Comparison of ENCODE assay signal across 8 cellular contexts in genomic region chr11:72848846-72849466, GRCh38. TPM values are rescaled to one million over a fixed set of nuclear protein-coding genes. Genes with fewer than 3 reads are reported as not detected.
DNase-seq lines count a peak whose midpoint lies in the region; ATAC-seq and TF ChIP-seq lines count a peak whose summit lies in the region.

No MANE protein-coding gene starts in this region.

- H3K4me3 Mint-ChIP-seq in chondrocyte (ENCODE audit: unreplicated experiment) = no peak overlapping the region
- H3K4me3 Mint-ChIP-seq in mesothelial cell of epicardium = no peak overlapping the region

- H3K27me3 Mint-ChIP-seq in chondrocyte (ENCODE audit: low read depth) (no peaks in the 10 kb centered on the region), mesothelial cell of epicardium (ENCODE audit: low read depth) (no peaks in the 10 kb centered on the region)

- no peak for ATAC-seq in GM21717 (IDR thresholded peaks at IDR 0.05; ENCODE audit: unreplicated experiment)
- no peak for ATAC-seq in HG02678 (IDR thresholded peaks at IDR 0.05; ENCODE audit: unreplicated experiment)

- H3K9me3 Mint-ChIP-seq in chondrocyte (ENCODE audit: low read depth) (no peaks in the 10 kb centered on the region), mesothelial cell of epicardium (peaks cover 11% of the 10 kb centered on the region)

- POLR2A ChIA-PET in RWPE1 (lab: Yijun Ruan, JAX; ENCODE audit: low non-redundant PET) = no interaction called here

- H3K27ac ChIP-seq in RWPE1 = no peak overlapping the region

- H3K4me1 Mint-ChIP-seq in chondrocyte (ENCODE audit: low read depth) = peaks cover 16% of the 10 kb centered on the region
- peaks cover 2% of the 10 kb centered on the region for H3K4me1 Mint-ChIP-seq in mesothelial cell of epicardium

- DNase-seq in CD1c-positive myeloid dendritic cell (ENCODE audit: extremely low spot score) (peak; percentile 41), H4 (ENCODE audit: low spot score) (peak; percentile 31), RWPE1 (ENCODE audit: low spot score) (peak; percentile 42), chondrocyte (ENCODE audit: low spot score) (no peak), mesothelial cell of epicardium (ENCODE audit: low spot score in 2 of 2, unreplicated experiment in 2 of 2) (no peak), ureter (ENCODE audit: low spot score) (no peak)

- H3K27ac Mint-ChIP-seq in chondrocyte (ENCODE audit: unreplicated experiment) = no peak overlapping the region
- H3K27ac Mint-ChIP-seq in mesothelial cell of epicardium = peak overlapping the region; percentile 31

- H3K36me3 Mint-ChIP-seq in chondrocyte (ENCODE audit: low read depth) (peaks cover 17% of the 10 kb centered on the region), mesothelial cell of epicardium (peaks cover 24% of the 10 kb centered on the region)

- TF ChIP-seq CTCF in RWPE1 (conservative IDR thresholded peaks at IDR 0.05; ENCODE audit: low read depth) = peak; percentile 50
- peak; percentile 79 for TF ChIP-seq CTCF in chondrocyte (IDR thresholded peaks at IDR 0.05)
- peak; percentile 32 for TF ChIP-seq CTCF in mesothelial cell of epicardium (IDR thresholded peaks at IDR 0.05; ENCODE audit: unreplicated experiment)

- CTCF ChIA-PET in RWPE1 (lab: Yijun Ruan, JAX) = interaction anchor here (0.6 to 0.8 kb wide), 4 partner anchors 17 to 308 kb away, joined by 3 to 4 read pairs (median 4); no protein-coding TSS in a partner anchor

RNA-seq across cellular contexts. Expression of gene ATG16L2, which starts 34.7 kb away (rescaled TPM):
- total RNA-seq in H4 (2014; rRNA removed; shearing (Covaris generic)) = 0.66 and 3.4 TPM in 2 replicates
- total RNA-seq in chondrocyte = 7.9 to 14.8 TPM (median 9.9 TPM) in 3 replicates
- 44.0 to 48.0 TPM (median 45.0 TPM) in 3 replicates for total RNA-seq in mesothelial cell of epicardium
- total RNA-seq in ureter = 39.7 TPM

RNA-seq across cellular contexts. Expression of gene STARD10, which starts 55.1 kb away (rescaled TPM):
- 23.2 and 25.1 TPM in 2 replicates for total RNA-seq in H4 (2014; rRNA removed; shearing (Covaris generic))
- total RNA-seq in chondrocyte = 58.8 to 81.0 TPM (median 79.4 TPM) in 3 replicates
- 51.1 to 54.9 TPM (median 54.7 TPM) in 3 replicates for total RNA-seq in mesothelial cell of epicardium
- total RNA-seq in ureter = 66.7 TPM

Comparison
In these comparisons a context has a peak if more than half of its experiments do, and no peak if none do; other contexts are left out.
1. DNase-seq: peak in CD1c-positive myeloid dendritic cell (single experiment), H4 (single experiment) and RWPE1 (single experiment); none in chondrocyte (single experiment), mesothelial cell of epicardium (0 of 2) and ureter (single experiment).
2. Peak in every context shown above with its lines, with median percentiles within 50 percentile points of each other: CTCF ChIP-seq.